In the genomic region with DNA sequence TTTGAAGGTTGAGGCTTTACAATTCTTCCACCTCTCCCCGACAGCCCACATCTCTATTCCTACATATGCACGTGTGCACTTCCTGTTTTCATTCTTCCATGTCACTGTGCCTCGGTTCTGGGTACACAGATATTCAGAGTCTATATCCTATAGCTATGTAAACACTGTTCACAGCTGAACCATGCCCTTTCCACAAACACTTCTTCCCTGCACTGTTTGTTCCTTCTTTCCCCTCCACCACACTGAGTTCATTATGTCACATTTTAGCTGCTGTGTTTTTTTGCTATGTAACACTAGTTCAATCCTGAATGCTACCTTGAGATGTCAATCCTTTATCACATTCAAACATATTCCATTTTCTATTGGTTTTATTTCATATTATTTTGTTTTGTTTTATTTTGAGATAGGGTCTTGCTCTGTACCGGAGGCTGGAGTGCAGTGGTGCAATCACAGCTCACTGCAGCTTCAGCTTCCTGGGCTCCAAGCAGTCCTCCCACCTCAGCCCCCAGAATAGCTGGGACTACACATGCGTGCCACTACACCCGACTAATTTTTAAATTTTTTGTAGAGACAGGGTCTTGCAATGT, we compare ENCODE assay signal across 13 cellular contexts. TPM values are rescaled to one million over a fixed set of nuclear protein-coding genes. Genes with fewer than 3 reads are reported as not detected.
DNase-seq lines count a peak whose midpoint lies in the region; ATAC-seq lines count a peak whose summit lies in the region.
"Had no signal": no experiment of that assay in that cellular context is flagged by ENCODE, and none has a peak within 500 bp of the region (broad histone marks: within the 10 kb centered on the region; RNA-seq: fewer than 3 reads in every experiment).

No MANE protein-coding gene starts in this region.

- H3K36me3 Mint-ChIP-seq in activated naive CD4-positive, alpha-beta T cell treated with anti-CD3 and anti-CD28 coated beads for 36 hours (ENCODE audit: low read depth): no peaks in the 10 kb centered on the region
- H3K36me3 Mint-ChIP-seq in activated T-helper 2 cell treated with anti-CD3 and anti-CD28 coated beads, Interferon-gamma antibody, Interleukin-2, Interleukin-4, amounts not matched to agents 10 μg/mL and 5 μg/mL and 100 μg/mL, durations not matched to agents 14 hours and 24 hours and 36 hours (ENCODE audit: low read depth): no peaks in the 10 kb centered on the region

- CTCF ChIA-PET in activated naive CD4-positive, alpha-beta T cell treated with anti-CD3 and anti-CD28 coated beads for 36 hours (lab: Charles Lee): interaction anchor here (0.5 to 1.0 kb wide), 2 partner anchors 24 to 27 kb away, joined by 3 to 4 read pairs; no protein-coding TSS in a partner anchor

- H3K4me1 ChIP-seq in thymus (ENCODE audit: control insufficient read depth, insufficient read depth, low read length): peaks cover 7% of the 10 kb centered on the region
- H3K4me1 ChIP-seq: right lobe of liver had no signal

- H3K27me3 Mint-ChIP-seq in activated naive CD4-positive, alpha-beta T cell treated with anti-CD3 and anti-CD28 coated beads for 36 hours (ENCODE audit: low read depth): no peaks in the 10 kb centered on the region
- H3K27me3 Mint-ChIP-seq in activated T-helper 2 cell treated with anti-CD3 and anti-CD28 coated beads, Interferon-gamma antibody, Interleukin-2, Interleukin-4, amounts not matched to agents 10 μg/mL and 5 μg/mL and 100 μg/mL, durations not matched to agents 14 hours and 24 hours and 36 hours (ENCODE audit: low read depth): no peaks in the 10 kb centered on the region

- intact Hi-C loops in activated naive CD4-positive, alpha-beta T cell treated with anti-CD3 and anti-CD28 coated beads for 36 hours (cut with micrococcal nuclease): no loop called here
- intact Hi-C loops in activated T-helper 2 cell treated with anti-CD3 and anti-CD28 coated beads, Interferon-gamma antibody, Interleukin-2, Interleukin-4, amounts not matched to agents 10 μg/mL and 5 μg/mL and 100 μg/mL, durations not matched to agents 14 hours and 24 hours and 36 hours (cut with micrococcal nuclease): no loop called here

- peaks cover 25% of the 10 kb centered on the region for H3K4me1 Mint-ChIP-seq in activated naive CD4-positive, alpha-beta T cell treated with anti-CD3 and anti-CD28 coated beads for 36 hours (ENCODE audit: low read depth)
- H3K4me1 Mint-ChIP-seq in activated T-helper 2 cell treated with anti-CD3 and anti-CD28 coated beads, Interferon-gamma antibody, Interleukin-2, Interleukin-4, amounts not matched to agents 10 μg/mL and 5 μg/mL and 100 μg/mL, durations not matched to agents 14 hours and 24 hours and 36 hours (ENCODE audit: low read depth): peaks cover 20% of the 10 kb centered on the region

- H3K4me3 ChIP-seq in thymus (ENCODE audit: low read length): no peak overlapping the region
- H3K4me3 ChIP-seq: right lobe of liver had no signal

- no peak for ATAC-seq in GM18909 (IDR thresholded peaks at IDR 0.05; ENCODE audit: poor library complexity, unreplicated experiment)
- ATAC-seq: SK-N-SH treated with all-trans-retinoic acid at 6 μM for 48 hours had no signal

- no peaks in the 10 kb centered on the region for H3K9me3 Mint-ChIP-seq in activated naive CD4-positive, alpha-beta T cell treated with anti-CD3 and anti-CD28 coated beads for 36 hours
- H3K9me3 Mint-ChIP-seq in activated T-helper 2 cell treated with anti-CD3 and anti-CD28 coated beads, Interferon-gamma antibody, Interleukin-2, Interleukin-4, amounts not matched to agents 10 μg/mL and 5 μg/mL and 100 μg/mL, durations not matched to agents 14 hours and 24 hours and 36 hours: no peaks in the 10 kb centered on the region

- H3K27me3 ChIP-seq in thymus (ENCODE audit: control insufficient read depth, insufficient read depth): no peaks in the 10 kb centered on the region
- H3K27me3 ChIP-seq: right lobe of liver had no signal

- H3K27ac Mint-ChIP-seq in activated naive CD4-positive, alpha-beta T cell treated with anti-CD3 and anti-CD28 coated beads for 36 hours: peak overlapping the region; percentile 63
- peak overlapping the region; percentile 78 for H3K27ac Mint-ChIP-seq in activated T-helper 2 cell treated with anti-CD3 and anti-CD28 coated beads, Interferon-gamma antibody, Interleukin-2, Interleukin-4, amounts not matched to agents 10 μg/mL and 5 μg/mL and 100 μg/mL, durations not matched to agents 14 hours and 24 hours and 36 hours

- no peak overlapping the region for H3K4me3 Mint-ChIP-seq in activated naive CD4-positive, alpha-beta T cell treated with anti-CD3 and anti-CD28 coated beads for 36 hours
- no peak overlapping the region for H3K4me3 Mint-ChIP-seq in activated T-helper 2 cell treated with anti-CD3 and anti-CD28 coated beads, Interferon-gamma antibody, Interleukin-2, Interleukin-4, amounts not matched to agents 10 μg/mL and 5 μg/mL and 100 μg/mL, durations not matched to agents 14 hours and 24 hours and 36 hours (ENCODE audit: low read depth)

- WGBS in thymus: 53% methylated on average over 6 of the region's 6 CpGs

- H3K9me3 ChIP-seq in thymus (ENCODE audit: control insufficient read depth): no peaks in the 10 kb centered on the region
- H3K9me3 ChIP-seq: right lobe of liver had no signal

- H3K27ac ChIP-seq in thymus (ENCODE audit: low read depth): peak overlapping the region; percentile 0
- H3K27ac ChIP-seq: right lobe of liver had no signal

- H3K36me3 ChIP-seq in thymus (ENCODE audit: control insufficient read depth, insufficient read depth): no peaks in the 10 kb centered on the region
- H3K36me3 ChIP-seq: right lobe of liver had no signal

- no peak for DNase-seq in activated naive CD4-positive, alpha-beta T cell treated with anti-CD3 and anti-CD28 coated beads for 36 hours
- DNase-seq in activated naive CD4-positive, alpha-beta T cell treated with anti-CD3 and anti-CD28 coated beads, Interleukin-2, amount 50 U/mL, for 16 hours: no peak
- DNase-seq in NCI-H510A (lab: John Stamatoyannopoulos, UW) (peak; percentile 58), GF-D8 (lab: John Stamatoyannopoulos, UW) (no peak), islet precursor cell (no peak)
- no peak for DNase-seq in activated T-helper 2 cell treated with anti-CD3 and anti-CD28 coated beads, Interferon-gamma antibody, Interleukin-2, Interleukin-4, amounts not matched to agents 10 μg/mL and 5 μg/mL and 100 μg/mL, durations not matched to agents 14 hours and 24 hours and 36 hours (ENCODE audit: low spot score)
- DNase-seq: NCI-H524 treated with DMSO at 0.1 percent for 48 hours, right lobe of liver, trophoblast cell had no signal

RNA-seq across cellular contexts. Expression of gene MAPK3, which starts 17.0 kb away (rescaled TPM):
- 10 to 100 TPM; 64.3 to 64.5 TPM for total RNA-seq in activated naive CD4-positive, alpha-beta T cell treated with anti-CD3 and anti-CD28 coated beads for 36 hours
- total RNA-seq in activated T-helper 2 cell treated with anti-CD3 and anti-CD28 coated beads, Interferon-gamma antibody, Interleukin-2, Interleukin-4, amounts not matched to agents 10 μg/mL and 5 μg/mL and 100 μg/mL, durations not matched to agents 14 hours and 24 hours and 36 hours: 61.9 and 63.9 TPM in 2 replicates
- polyA plus RNA-seq in thymus: 43.9 TPM

RNA-seq across cellular contexts. Expression of gene GDPD3, which starts 26.7 kb away (rescaled TPM):
- 10 to 100 TPM in 1 of 2 experiments, 1 to 10 TPM in 1; 9.1 to 10.3 TPM for total RNA-seq in activated naive CD4-positive, alpha-beta T cell treated with anti-CD3 and anti-CD28 coated beads for 36 hours
- 6.4 and 7.7 TPM in 2 replicates for total RNA-seq in activated T-helper 2 cell treated with anti-CD3 and anti-CD28 coated beads, Interferon-gamma antibody, Interleukin-2, Interleukin-4, amounts not matched to agents 10 μg/mL and 5 μg/mL and 100 μg/mL, durations not matched to agents 14 hours and 24 hours and 36 hours
- 24.2 TPM for polyA plus RNA-seq in thymus
- total RNA-seq: H1 had no signal

RNA-seq across cellular contexts. Expression of gene CORO1A, which starts 43.4 kb away (rescaled TPM):
- 100 to 1,000 TPM; 855 to 866 TPM for total RNA-seq in activated naive CD4-positive, alpha-beta T cell treated with anti-CD3 and anti-CD28 coated beads for 36 hours
- total RNA-seq in activated T-helper 2 cell treated with anti-CD3 and anti-CD28 coated beads, Interferon-gamma antibody, Interleukin-2, Interleukin-4, amounts not matched to agents 10 μg/mL and 5 μg/mL and 100 μg/mL, durations not matched to agents 14 hours and 24 hours and 36 hours: 843 and 845 TPM in 2 replicates
- 554 TPM for polyA plus RNA-seq in thymus

RNA-seq across cellular contexts. Expression of gene YPEL3, which starts 44.0 kb away (rescaled TPM):
- total RNA-seq in activated naive CD4-positive, alpha-beta T cell treated with anti-CD3 and anti-CD28 coated beads for 36 hours: 10 to 100 TPM; 24.6 to 27.3 TPM
- total RNA-seq in activated T-helper 2 cell treated with anti-CD3 and anti-CD28 coated beads, Interferon-gamma antibody, Interleukin-2, Interleukin-4, amounts not matched to agents 10 μg/mL and 5 μg/mL and 100 μg/mL, durations not matched to agents 14 hours and 24 hours and 36 hours: 14.0 and 14.2 TPM in 2 replicates
- 231 TPM for polyA plus RNA-seq in thymus

RNA-seq across cellular contexts. Expression of gene TBX6, which starts 48.3 kb away (rescaled TPM):
- total RNA-seq in activated naive CD4-positive, alpha-beta T cell treated with anti-CD3 and anti-CD28 coated beads for 36 hours: 1 to 10 TPM; 3.6 to 4.7 TPM
- 2.7 and 2.9 TPM in 2 replicates for total RNA-seq in activated T-helper 2 cell treated with anti-CD3 and anti-CD28 coated beads, Interferon-gamma antibody, Interleukin-2, Interleukin-4, amounts not matched to agents 10 μg/mL and 5 μg/mL and 100 μg/mL, durations not matched to agents 14 hours and 24 hours and 36 hours
- 2.6 TPM for polyA plus RNA-seq in thymus
